1 cellular context compared by ENCODE assay signal in genomic region chr12:91743727-91744126, GRCh38.
TF ChIP-seq lines count a peak whose summit lies in the region.

No MANE protein-coding gene starts in this region.

TF ChIP-seq in GM23338, 12 proteins besides CTCF, POLR2A, EP300 and RAD21 (continued from another document):
- TF ChIP-seq REST (IDR thresholded peaks at IDR 0.05; ENCODE audit: unreplicated experiment) (no peak), ETS1 (IDR thresholded peaks at IDR 0.05) (no peak), EZH2 (IDR thresholded peaks at IDR 0.05; ENCODE audit: low read depth, unreplicated experiment) (no peak)
